ENCODE assay signal across 21 cellular contexts in the genomic region with DNA sequence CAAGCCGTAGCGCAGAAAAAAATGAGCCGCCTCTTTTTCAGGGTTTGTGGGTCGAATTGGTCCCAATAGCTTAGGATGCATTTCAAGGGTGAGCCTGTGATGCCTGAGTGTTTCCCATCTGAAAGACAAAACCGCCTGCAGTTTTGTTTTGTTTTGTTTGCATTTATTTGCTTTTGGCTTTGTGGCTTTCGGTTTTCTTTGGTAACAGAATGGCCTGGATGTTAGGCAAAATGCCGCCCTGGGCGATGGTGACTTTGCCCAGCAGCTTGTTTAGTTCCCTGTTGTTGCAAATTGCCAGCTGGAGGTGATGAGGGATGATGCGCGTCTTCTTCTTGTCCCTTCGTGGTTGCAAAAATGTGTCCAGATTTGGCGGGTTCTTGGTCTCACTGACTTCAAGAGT.
DNase-seq lines count a peak whose midpoint lies in the region; ATAC-seq, FAIRE-seq and TF ChIP-seq lines count a peak whose summit lies in the region.
"Had no signal": no experiment of that assay in that cellular context is flagged by ENCODE, and none has a peak within 500 bp of the region (broad histone marks: within the 10 kb centered on the region; RNA-seq: fewer than 3 reads in every experiment).

No MANE protein-coding gene starts in this region.

- 0 out of 2 replicates have a peak overlapping the region, but pooled peaks have one; percentile 4 for H3K4me3 ChIP-seq in MG63
- no peak overlapping the region for H3K4me3 ChIP-seq in K562
- H3K4me3 ChIP-seq: GM23248, HAP-1 had no signal

- H4K20me1 ChIP-seq in K562 (replicated peaks; ENCODE audit: control insufficient read depth, insufficient read depth, low read length) = no peaks in the 10 kb centered on the region

- no peaks in the 10 kb centered on the region for H3K9me1 ChIP-seq in K562 (ENCODE audit: control insufficient read depth, insufficient read depth, low read length)

- FAIRE-seq in K562 (lab: Jason Lieb, UNC) = no peak
- FAIRE-seq: GM12891, GM18507, H54 had no signal

- DNase-seq in H4 (ENCODE audit: low spot score) (peak; percentile 3), MG63 (no peak), K562 (ENCODE audit: extremely low read depth in 1 of 4, low spot score in 3 of 4) (no peak), nephron progenitor cell (no peak), NCI-H2081 (lab: John Stamatoyannopoulos, UW) (no peak)
- DNase-seq in activated CD4-positive, alpha-beta T cell treated with anti-CD3 and anti-CD28 coated beads for 36 hours = no peak
- DNase-seq in stimulated activated CD4-positive, alpha-beta T cell treated with anti-CD3 and anti-CD28 coated beads, Interleukin-4, amount 100 ng/mL, for 24 hours = no peak
- DNase-seq: C1 segment of cervical spinal cord; Calu3; CD4-positive, alpha-beta memory T cell; COR-L47; DMS53; DMS79 treated with DMSO at 0.1 percent for 48 hours; GF-D8; GM23248; HFFc6 had no signal

- intact Hi-C loops in K562 (cut with micrococcal nuclease) = no loop called here
- intact Hi-C loops in activated CD4-positive, alpha-beta T cell treated with anti-CD3 and anti-CD28 coated beads for 36 hours (cut with DNase I, micrococcal nuclease) = no loop called here

- H3K79me2 ChIP-seq in K562 (ENCODE audit: control insufficient read depth, insufficient read depth, low read length) = no peaks in the 10 kb centered on the region

- no peak for ATAC-seq in K562
- no peak for ATAC-seq in activated CD4-positive, alpha-beta T cell treated with anti-CD3 and anti-CD28 coated beads for 36 hours
- no peak for ATAC-seq in GM21360 (IDR thresholded peaks at IDR 0.05; ENCODE audit: unreplicated experiment)

- CTCF ChIA-PET in K562 (lab: Yijun Ruan, JAX; ENCODE audit: low intra/inter-chr PET ratio) = no interaction called here
- CTCF ChIA-PET in activated CD4-positive, alpha-beta T cell treated with anti-CD3 and anti-CD28 coated beads for 36 hours (lab: Charles Lee) = no interaction called here

- H3K27me3 ChIP-seq in MG63 = no peaks in the 10 kb centered on the region
- H3K27me3 ChIP-seq in K562 (ENCODE audit: control insufficient read depth in 2 of 2, insufficient read depth in 2 of 2, low read length in 2 of 2) = no peaks in the 10 kb centered on the region

- TF ChIP-seq EP300 in K562 (IDR thresholded peaks at IDR 0.05; ENCODE audit: low read length) = no peak

- in situ Hi-C loops in K562 (cut with MboI) = no loop called here

- peaks cover 2 to 3% of the 10 kb centered on the region in 2 experiments; a peak in 1 of 5 replicates for H3K4me1 ChIP-seq in K562 (replicated peaks in 1 of 2; ENCODE audit: control insufficient read depth in 2 of 2, insufficient read depth in 2 of 2, low read length in 2 of 2)
- H3K4me1 ChIP-seq: HAP-1 had no signal

- TF ChIP-seq CTCF in K562 (IDR thresholded peaks at IDR 0.05 in 2 of 3, conservative IDR thresholded peaks at IDR 0.05 in 1 of 3; ENCODE audit: insufficient read depth in 2 of 3, low read depth in 1 of 3, low read length in 3 of 3) (no peak), nephron progenitor cell (IDR thresholded peaks at IDR 0.05) (no peak)

- no peak overlapping the region for H3K4me3 Mint-ChIP-seq in nephron progenitor cell
- H3K4me3 Mint-ChIP-seq in activated CD4-positive, alpha-beta T cell treated with anti-CD3 and anti-CD28 coated beads for 36 hours = no peak overlapping the region
- H3K4me3 Mint-ChIP-seq: CD4-positive, alpha-beta memory T cell; HFFc6 had no signal

- no peaks in the 10 kb centered on the region for H3K27me3 Mint-ChIP-seq in nephron progenitor cell (ENCODE audit: low read depth, poor library complexity)
- H3K27me3 Mint-ChIP-seq in activated CD4-positive, alpha-beta T cell treated with anti-CD3 and anti-CD28 coated beads for 36 hours = no peaks in the 10 kb centered on the region
- H3K27me3 Mint-ChIP-seq: CD4-positive, alpha-beta memory T cell had no signal

- H2AFZ ChIP-seq in K562 (ENCODE audit: low read depth, low read length) = no peak overlapping the region
- H2AFZ ChIP-seq: GM23248 had no signal

- TF ChIP-seq RAD21 in K562 (CRISPR knock-in tag; conservative IDR thresholded peaks at IDR 0.05 in 1 of 2, IDR thresholded peaks at IDR 0.05 in 1 of 2) = no peak

- H3K4me2 ChIP-seq in K562 (ENCODE audit: insufficient read depth, low read length) = no peak overlapping the region

- H3K4me1 Mint-ChIP-seq in nephron progenitor cell = peaks cover 55% of the 10 kb centered on the region
- H3K4me1 Mint-ChIP-seq in activated CD4-positive, alpha-beta T cell treated with anti-CD3 and anti-CD28 coated beads for 36 hours = no peaks in the 10 kb centered on the region
- H3K4me1 Mint-ChIP-seq: CD4-positive, alpha-beta memory T cell had no signal

- H3K27ac Mint-ChIP-seq in nephron progenitor cell = peak overlapping the region; percentile 66
- H3K27ac Mint-ChIP-seq in activated CD4-positive, alpha-beta T cell treated with anti-CD3 and anti-CD28 coated beads for 36 hours = no peak overlapping the region
- H3K27ac Mint-ChIP-seq: CD4-positive, alpha-beta memory T cell; HFFc6 had no signal

- POLR2A ChIA-PET in K562 (lab: Yijun Ruan, JAX) = no interaction called here
- POLR2A ChIA-PET in activated CD4-positive, alpha-beta T cell treated with anti-CD3 and anti-CD28 coated beads for 36 hours (lab: Charles Lee) = no interaction called here

- no peak overlapping the region for H3K9ac ChIP-seq in K562 (ENCODE audit: insufficient read depth in 1 of 2, low read depth in 2 of 2, low read length in 2 of 2)
- H3K9ac ChIP-seq: GM23248 had no signal

- H3K27ac ChIP-seq in K562 (ENCODE audit: extremely low read depth, low read depth, low read length) = no peak overlapping the region
- H3K27ac ChIP-seq: GM23248 had no signal

- no peaks in the 10 kb centered on the region for H3K36me3 ChIP-seq in MG63
- H3K36me3 ChIP-seq in K562 (ENCODE audit: control insufficient read depth, insufficient read depth, low read length) = no peaks in the 10 kb centered on the region
- H3K36me3 ChIP-seq: HAP-1 had no signal

- H3K9me3 ChIP-seq in MG63 (0 out of 2 replicates have a peak, but pooled peaks cover 2% of the 10 kb centered on the region), K562 (replicated peaks; ENCODE audit: control insufficient read depth, insufficient read depth, low read depth, low read length) (no peaks in the 10 kb centered on the region)
- H3K9me3 ChIP-seq: HAP-1 had no signal

- no TSS peak for BruUV-seq in K562 (replicated peaks; lab: Mats Ljungman, UMichigan)

- 71% methylated on average over 12 of the region's 12 CpGs for WGBS in K562 (ENCODE audit: insufficient coverage, low coverage, missing lambda C conversion rate)

- peaks cover 33% of the 10 kb centered on the region for H3K36me3 Mint-ChIP-seq in nephron progenitor cell (ENCODE audit: low read depth)
- H3K36me3 Mint-ChIP-seq in activated CD4-positive, alpha-beta T cell treated with anti-CD3 and anti-CD28 coated beads for 36 hours (ENCODE audit: low read depth) = no peaks in the 10 kb centered on the region
- H3K36me3 Mint-ChIP-seq: CD4-positive, alpha-beta memory T cell had no signal

- no peak for TF ChIP-seq POLR2A in K562 (conservative IDR thresholded peaks at IDR 0.05)

- peaks cover 29% of the 10 kb centered on the region for H3K9me3 Mint-ChIP-seq in nephron progenitor cell
- H3K9me3 Mint-ChIP-seq in activated CD4-positive, alpha-beta T cell treated with anti-CD3 and anti-CD28 coated beads for 36 hours (ENCODE audit: low read depth) = no peaks in the 10 kb centered on the region

TF ChIP-seq in K562, 482 proteins besides CTCF, POLR2A, EP300 and RAD21:
- TF ChIP-seq, protein P1, sequence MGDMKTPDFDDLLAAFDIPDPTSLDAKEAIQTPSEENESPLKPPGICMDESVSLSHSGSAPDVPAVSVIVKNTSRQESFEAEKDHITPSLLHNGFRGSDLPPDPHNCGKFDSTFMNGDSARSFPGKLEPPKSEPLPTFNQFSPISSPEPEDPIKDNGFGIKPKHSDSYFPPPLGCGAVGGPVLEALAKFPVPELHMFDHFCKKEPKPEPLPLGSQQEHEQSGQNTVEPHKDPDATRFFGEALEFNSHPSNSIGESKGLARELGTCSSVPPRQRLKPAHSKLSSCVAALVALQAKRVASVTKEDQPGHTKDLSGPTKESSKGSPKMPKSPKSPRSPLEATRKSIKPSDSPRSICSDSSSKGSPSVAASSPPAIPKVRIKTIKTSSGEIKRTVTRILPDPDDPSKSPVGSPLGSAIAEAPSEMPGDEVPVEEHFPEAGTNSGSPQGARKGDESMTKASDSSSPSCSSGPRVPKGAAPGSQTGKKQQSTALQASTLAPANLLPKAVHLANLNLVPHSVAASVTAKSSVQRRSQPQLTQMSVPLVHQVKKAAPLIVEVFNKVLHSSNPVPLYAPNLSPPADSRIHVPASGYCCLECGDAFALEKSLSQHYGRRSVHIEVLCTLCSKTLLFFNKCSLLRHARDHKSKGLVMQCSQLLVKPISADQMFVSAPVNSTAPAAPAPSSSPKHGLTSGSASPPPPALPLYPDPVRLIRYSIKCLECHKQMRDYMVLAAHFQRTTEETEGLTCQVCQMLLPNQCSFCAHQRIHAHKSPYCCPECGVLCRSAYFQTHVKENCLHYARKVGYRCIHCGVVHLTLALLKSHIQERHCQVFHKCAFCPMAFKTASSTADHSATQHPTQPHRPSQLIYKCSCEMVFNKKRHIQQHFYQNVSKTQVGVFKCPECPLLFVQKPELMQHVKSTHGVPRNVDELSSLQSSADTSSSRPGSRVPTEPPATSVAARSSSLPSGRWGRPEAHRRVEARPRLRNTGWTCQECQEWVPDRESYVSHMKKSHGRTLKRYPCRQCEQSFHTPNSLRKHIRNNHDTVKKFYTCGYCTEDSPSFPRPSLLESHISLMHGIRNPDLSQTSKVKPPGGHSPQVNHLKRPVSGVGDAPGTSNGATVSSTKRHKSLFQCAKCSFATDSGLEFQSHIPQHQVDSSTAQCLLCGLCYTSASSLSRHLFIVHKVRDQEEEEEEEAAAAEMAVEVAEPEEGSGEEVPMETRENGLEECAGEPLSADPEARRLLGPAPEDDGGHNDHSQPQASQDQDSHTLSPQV (IDR thresholded peaks at IDR 0.05) = no peak
- TF ChIP-seq, protein P2, sequence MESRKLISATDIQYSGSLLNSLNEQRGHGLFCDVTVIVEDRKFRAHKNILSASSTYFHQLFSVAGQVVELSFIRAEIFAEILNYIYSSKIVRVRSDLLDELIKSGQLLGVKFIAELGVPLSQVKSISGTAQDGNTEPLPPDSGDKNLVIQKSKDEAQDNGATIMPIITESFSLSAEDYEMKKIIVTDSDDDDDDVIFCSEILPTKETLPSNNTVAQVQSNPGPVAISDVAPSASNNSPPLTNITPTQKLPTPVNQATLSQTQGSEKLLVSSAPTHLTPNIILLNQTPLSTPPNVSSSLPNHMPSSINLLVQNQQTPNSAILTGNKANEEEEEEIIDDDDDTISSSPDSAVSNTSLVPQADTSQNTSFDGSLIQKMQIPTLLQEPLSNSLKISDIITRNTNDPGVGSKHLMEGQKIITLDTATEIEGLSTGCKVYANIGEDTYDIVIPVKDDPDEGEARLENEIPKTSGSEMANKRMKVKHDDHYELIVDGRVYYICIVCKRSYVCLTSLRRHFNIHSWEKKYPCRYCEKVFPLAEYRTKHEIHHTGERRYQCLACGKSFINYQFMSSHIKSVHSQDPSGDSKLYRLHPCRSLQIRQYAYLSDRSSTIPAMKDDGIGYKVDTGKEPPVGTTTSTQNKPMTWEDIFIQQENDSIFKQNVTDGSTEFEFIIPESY (CRISPR knock-in tag; IDR thresholded peaks at IDR 0.05) = peak; percentile 63
TF ChIP-seq in K562: peak in this region for 1.
